30 cellular contexts compared by ENCODE assay signal in genomic region chr15:68289057-68289456, GRCh38. TPM values are rescaled to one million over a fixed set of nuclear protein-coding genes. Genes with fewer than 3 reads are reported as not detected.
DNase-seq lines count a peak whose midpoint lies in the region; ATAC-seq, FAIRE-seq and TF ChIP-seq lines count a peak whose summit lies in the region.
"Had no signal": no experiment of that assay in that cellular context is flagged by ENCODE, and none has a peak within 500 bp of the region (broad histone marks: within the 10 kb centered on the region; RNA-seq: fewer than 3 reads in every experiment).

No MANE protein-coding gene starts in this region.

- no peak for TF ChIP-seq CTCF in keratinocyte (optimal IDR thresholded peaks at IDR 0.05 in 1 of 3, IDR thresholded peaks at IDR 0.05 in 1 of 3, conservative IDR thresholded peaks at IDR 0.05 in 1 of 3; ENCODE audit: extremely low read depth in 1 of 3, insufficient read depth in 2 of 3, low read length in 3 of 3)
- TF ChIP-seq CTCF in adrenal gland (IDR thresholded peaks at IDR 0.05): no peak

- H3K4me1 ChIP-seq in keratinocyte (ENCODE audit: control insufficient read depth, extremely low read depth, insufficient read depth, low read length) (peaks cover 25% of the 10 kb centered on the region), adrenal gland (replicated peaks in 1 of 2) (peaks cover 0 to 60% of the 10 kb centered on the region in 2 donors)
- H3K4me1 ChIP-seq: neural progenitor cell had no signal

- H3K27ac ChIP-seq in keratinocyte (ENCODE audit: control insufficient read depth, insufficient read depth, low read length) (no peak overlapping the region), adrenal gland (no peak overlapping the region)
- H3K27ac ChIP-seq: A549, hepatocyte, neural progenitor cell, Peyer's patch, tibial artery had no signal

- WGBS in adrenal gland, 4 donors: 79 to 89% (median 84%) methylated on average over 2 of the region's 2 CpGs

- H3K4me1 Mint-ChIP-seq in activated T-cell treated with anti-CD3 and anti-CD28 coated beads, Interleukin-2, amount 50 U/mL, for 72 hours (ENCODE audit: low read depth): peaks cover 61% of the 10 kb centered on the region
- H3K4me1 Mint-ChIP-seq in activated naive CD8-positive, alpha-beta T cell (ENCODE audit: low read depth): peaks cover 85% of the 10 kb centered on the region
- H3K4me1 Mint-ChIP-seq in stimulated activated effector memory CD8-positive, alpha-beta T cell treated with anti-CD3 and anti-CD28 coated beads, Interleukin-12 subunit alpha, Interleukin-12 subunit beta, amount 100 ng/mL, for 72 hours: peaks cover 47% of the 10 kb centered on the region

- H3K9me3 ChIP-seq in keratinocyte (ENCODE audit: control insufficient read depth, low read depth, low read length): no peaks in the 10 kb centered on the region
- no peaks in the 10 kb centered on the region for H3K9me3 ChIP-seq in adrenal gland (replicated peaks in 1 of 3)
- H3K9me3 ChIP-seq: Peyer's patch, tibial artery had no signal

- intact Hi-C loops in adrenal gland (cut with DNase I): no loop called here

- FAIRE-seq in keratinocyte (lab: Jason Lieb, UNC): peak; percentile 39
- FAIRE-seq: A549, endometrium, frontal cortex had no signal

- TF ChIP-seq POLR2A in adrenal gland (IDR thresholded peaks at IDR 0.05): no peak

- peaks cover 10 to 26% of the 10 kb centered on the region in 2 donors for H3K36me3 Mint-ChIP-seq in activated T-cell treated with anti-CD3 and anti-CD28 coated beads, Interleukin-2, amount 50 U/mL, for 72 hours (ENCODE audit: insufficient read depth in 2 of 2)
- H3K36me3 Mint-ChIP-seq in activated naive CD8-positive, alpha-beta T cell: peaks cover 20% of the 10 kb centered on the region
- H3K36me3 Mint-ChIP-seq in stimulated activated effector memory CD8-positive, alpha-beta T cell treated with anti-CD3 and anti-CD28 coated beads, Interleukin-12 subunit alpha, Interleukin-12 subunit beta, amount 100 ng/mL, for 72 hours: peaks cover 72% of the 10 kb centered on the region

- no peaks in the 10 kb centered on the region for H3K27me3 ChIP-seq in keratinocyte (ENCODE audit: control insufficient read depth, extremely low read depth, insufficient read depth, low read length)
- H3K27me3 ChIP-seq in adrenal gland: no peaks in the 10 kb centered on the region
- H3K27me3 ChIP-seq: hepatocyte, neural progenitor cell, Peyer's patch, tibial artery had no signal

- peak overlapping the region; percentile 31 for H3K27ac Mint-ChIP-seq in activated T-cell treated with anti-CD3 and anti-CD28 coated beads, Interleukin-2, amount 50 U/mL, for 72 hours
- H3K27ac Mint-ChIP-seq in activated naive CD8-positive, alpha-beta T cell: peak overlapping the region; percentile 41
- peak overlapping the region; percentile 67 for H3K27ac Mint-ChIP-seq in stimulated activated effector memory CD8-positive, alpha-beta T cell treated with anti-CD3 and anti-CD28 coated beads, Interleukin-12 subunit alpha, Interleukin-12 subunit beta, amount 100 ng/mL, for 72 hours
- H3K27ac Mint-ChIP-seq: GM23338, neural progenitor cell, progenitor cell of endocrine pancreas had no signal

- peak overlapping the region; percentile 61 for H3K4me2 ChIP-seq in keratinocyte (ENCODE audit: control insufficient read depth, extremely low read depth, insufficient read depth, low read depth, low read length)
- H3K4me2 ChIP-seq: A549, GM23338, hepatocyte, neural progenitor cell had no signal

- no peak overlapping the region for H3K9ac ChIP-seq in keratinocyte (ENCODE audit: control insufficient read depth, extremely low read depth, insufficient read depth, low read length)
- H3K9ac ChIP-seq: neural progenitor cell had no signal

- H3K79me2 ChIP-seq in keratinocyte (ENCODE audit: control insufficient read depth, insufficient read depth, low read length): peaks cover 100% of the 10 kb centered on the region

- H3K36me3 ChIP-seq in keratinocyte (ENCODE audit: control insufficient read depth in 2 of 2, extremely low read depth in 1 of 2, insufficient read depth in 2 of 2, low read length in 2 of 2) (peaks cover 13 to 42% of the 10 kb centered on the region in 2 experiments), adrenal gland (replicated peaks in 1 of 2) (peaks cover 0 to 32% of the 10 kb centered on the region in 2 donors)

- no peak overlapping the region for H3K4me3 ChIP-seq in keratinocyte (ENCODE audit: control insufficient read depth in 2 of 3, extremely low read depth in 1 of 3, insufficient read depth in 2 of 3, low read depth in 1 of 3, low read length in 3 of 3)
- H3K4me3 ChIP-seq in adrenal gland: no peak overlapping the region
- H3K4me3 ChIP-seq: A549, GM23338, hepatocyte, neural progenitor cell, Peyer's patch, tibial artery had no signal

- H2AFZ ChIP-seq in keratinocyte (ENCODE audit: control insufficient read depth, low read length): no peak overlapping the region
- H2AFZ ChIP-seq: GM23338, hepatocyte, neural progenitor cell had no signal

- no peaks in the 10 kb centered on the region for H3K27me3 Mint-ChIP-seq in activated T-cell treated with anti-CD3 and anti-CD28 coated beads, Interleukin-2, amount 50 U/mL, for 72 hours (ENCODE audit: low read depth)
- no peaks in the 10 kb centered on the region for H3K27me3 Mint-ChIP-seq in activated naive CD8-positive, alpha-beta T cell
- H3K27me3 Mint-ChIP-seq: activated CD4-positive, alpha-beta T cell treated with anti-CD3 and anti-CD28 coated beads for 36 hours; activated naive CD4-positive, alpha-beta T cell treated with anti-CD3 and anti-CD28 coated beads, Interleukin-2, amount 50 U/mL, for 24 hours; CD4-positive, alpha-beta memory T cell; IgD-negative memory B cell; progenitor cell of endocrine pancreas had no signal

- DNase-seq in activated T-cell treated with anti-CD3 and anti-CD28 coated beads, Interleukin-2, amount 50 U/mL, for 72 hours: no peak
- no peak for DNase-seq in activated T-cell treated with anti-CD3 and anti-CD28 coated beads, Interleukin-2, amount 50 U/mL, for 1 hour
- DNase-seq in keratinocyte (ENCODE audit: low read depth, low spot score) (no peak), adrenal gland (no peak)
- DNase-seq in stimulated activated effector memory CD8-positive, alpha-beta T cell treated with anti-CD3 and anti-CD28 coated beads, Interleukin-12 subunit alpha, Interleukin-12 subunit beta, amount 100 ng/mL, for 72 hours (ENCODE audit: low spot score in 2 of 2): no peak
- no peak for DNase-seq in stimulated activated CD4-positive, alpha-beta T cell treated with anti-CD3 and anti-CD28 coated beads, Interleukin-15, amount 100 ng/mL, for 24 hours
- DNase-seq: activated CD4-positive, alpha-beta T cell treated with anti-CD3 and anti-CD28 coated beads for 36 hours; CD4-positive, alpha-beta memory T cell; DMS 273 treated with DMSO at 0.1 percent for 48 hours; NCI-H1048; NCI-H1694; NCI-H446; NCI-H748 treated with DMSO at 0.1 percent for 48 hours; Peyer's patch; SHP77 treated with DMSO at 0.1 percent for 48 hours; stimulated activated CD4-positive, alpha-beta T cell treated with anti-CD3 and anti-CD28 coated beads, Interleukin-12 subunit alpha, Interleukin-12 subunit beta, amount 100 ng/mL, for 4 hours; stimulated activated CD4-positive, alpha-beta T cell treated with anti-CD3 and anti-CD28 coated beads, Interleukin-4, amount 100 ng/mL, for 1 hour; tibial artery had no signal

- peaks cover 4% of the 10 kb centered on the region for H3K9me1 ChIP-seq in keratinocyte (ENCODE audit: control insufficient read depth, extremely low read depth, insufficient read depth, low read length)

- H4K20me1 ChIP-seq in keratinocyte (ENCODE audit: control insufficient read depth, extremely low read depth, insufficient read depth, low read length): peaks cover 34% of the 10 kb centered on the region

- no peak overlapping the region for H3K4me3 Mint-ChIP-seq in activated T-cell treated with anti-CD3 and anti-CD28 coated beads, Interleukin-2, amount 50 U/mL, for 72 hours
- no peak overlapping the region for H3K4me3 Mint-ChIP-seq in activated naive CD8-positive, alpha-beta T cell
- no peak overlapping the region for H3K4me3 Mint-ChIP-seq in stimulated activated effector memory CD8-positive, alpha-beta T cell treated with anti-CD3 and anti-CD28 coated beads, Interleukin-12 subunit alpha, Interleukin-12 subunit beta, amount 100 ng/mL, for 72 hours
- H3K4me3 Mint-ChIP-seq: activated CD4-positive, alpha-beta T cell treated with anti-CD3 and anti-CD28 coated beads for 36 hours; activated naive CD4-positive, alpha-beta T cell treated with anti-CD3 and anti-CD28 coated beads, Interleukin-2, amount 50 U/mL, for 24 hours; GM23338; IgD-negative memory B cell; neural progenitor cell had no signal

- dilution Hi-C loops in keratinocyte (cut with MboI; ENCODE audit: extremely low pct_ligation_motif_present, low sequenced_read_pairs): no loop called here

- H3K9me3 Mint-ChIP-seq in activated T-cell treated with anti-CD3 and anti-CD28 coated beads, Interleukin-2, amount 50 U/mL, for 72 hours: no peaks in the 10 kb centered on the region
- no peaks in the 10 kb centered on the region for H3K9me3 Mint-ChIP-seq in activated naive CD8-positive, alpha-beta T cell (ENCODE audit: low read depth)
- no peaks in the 10 kb centered on the region for H3K9me3 Mint-ChIP-seq in stimulated activated effector memory CD8-positive, alpha-beta T cell treated with anti-CD3 and anti-CD28 coated beads, Interleukin-12 subunit alpha, Interleukin-12 subunit beta, amount 100 ng/mL, for 72 hours
- H3K9me3 Mint-ChIP-seq: activated naive CD4-positive, alpha-beta T cell treated with anti-CD3 and anti-CD28 coated beads, Interleukin-2, amount 50 U/mL, for 24 hours; CD4-positive, alpha-beta memory T cell had no signal

- no peak for ATAC-seq in activated T-cell treated with anti-CD3 and anti-CD28 coated beads, Interleukin-2, amount 50 U/mL, for 72 hours (replicated peaks in 1 of 2)
- no peak for ATAC-seq in stimulated activated effector memory CD8-positive, alpha-beta T cell treated with anti-CD3 and anti-CD28 coated beads, Interleukin-12 subunit alpha, Interleukin-12 subunit beta, amount 100 ng/mL, for 72 hours
- ATAC-seq in HG03159 (IDR thresholded peaks at IDR 0.05; ENCODE audit: unreplicated experiment): no peak
- ATAC-seq: A549; activated CD4-positive, alpha-beta T cell treated with anti-CD3 and anti-CD28 coated beads for 36 hours; GM23338; sciatic nerve had no signal

RNA-seq across cellular contexts. Expression of gene FEM1B, which starts 11.5 kb away (rescaled TPM):
- 10 to 100 TPM; 51.3 to 54.6 TPM for total RNA-seq in activated T-cell treated with anti-CD3 and anti-CD28 coated beads, Interleukin-2, amount 50 U/mL, for 72 hours
- polyA plus RNA-seq in keratinocyte (52.5 to 153 TPM (median 92.6 TPM) in 3 replicates), adrenal gland (10 to 100 TPM in 1 of 3 donors, 1 to 10 TPM in 2; 7.0 to 35.7 (median 9.3) TPM)
- 36.9 TPM for polyA plus RNA-seq in keratinocyte (2011; ENCODE audit: low read depth)
- polyA plus RNA-seq in keratinocyte (2011; cell fraction: cytosol; rRNA removed): 32.6 and 67.4 TPM in 2 replicates
- polyA plus RNA-seq in keratinocyte (2011; cell fraction: nucleus; rRNA removed): 73.6 and 78.6 TPM in 2 replicates
- polyA plus RNA-seq in keratinocyte (2012; ENCODE audit: low replicate concordance): 29.3 and 55.3 TPM in 2 replicates
- 141 to 498 TPM (median 410 TPM) in 3 replicates for polyA minus RNA-seq in keratinocyte
- 115 TPM for polyA minus RNA-seq in keratinocyte (2011; cell fraction: cytosol; rRNA and poly(A)+ RNA removed)
- polyA minus RNA-seq in keratinocyte (2011; cell fraction: nucleus; rRNA and poly(A)+ RNA removed): 108 and 265 TPM in 2 replicates
- 10 to 100 TPM; 25.2 to 57.7 (median 43.8) TPM for total RNA-seq in adrenal gland

RNA-seq across cellular contexts. Expression of gene CLN6, which starts 59.5 kb away (rescaled TPM):
- total RNA-seq in activated T-cell treated with anti-CD3 and anti-CD28 coated beads, Interleukin-2, amount 50 U/mL, for 72 hours: 10 to 100 TPM; 31.6 to 40.7 TPM
- polyA plus RNA-seq in keratinocyte (26.7 to 36.3 TPM (median 33.0 TPM) in 3 replicates), adrenal gland (10 to 100 TPM; 22.8 to 33.0 (median 27.8) TPM)
- 2.1 TPM for polyA plus RNA-seq in keratinocyte (2011; ENCODE audit: low read depth)
- 24.3 and 28.5 TPM in 2 replicates for polyA plus RNA-seq in keratinocyte (2011; cell fraction: cytosol; rRNA removed)
- polyA plus RNA-seq in keratinocyte (2011; cell fraction: nucleus; rRNA removed): 32.5 and 39.6 TPM in 2 replicates
- polyA plus RNA-seq in keratinocyte (2012; ENCODE audit: low replicate concordance): 9.9 and 25.7 TPM in 2 replicates
- polyA minus RNA-seq in keratinocyte: 71.0 to 78.4 TPM (median 78.2 TPM) in 3 replicates
- polyA minus RNA-seq in keratinocyte (2011; cell fraction: cytosol; rRNA and poly(A)+ RNA removed): 29.2 TPM
- polyA minus RNA-seq in keratinocyte (2011; cell fraction: nucleus; rRNA and poly(A)+ RNA removed): 20.3 and 20.9 TPM in 2 replicates
- total RNA-seq in adrenal gland: 10 to 100 TPM; 15.3 to 36.6 (median 25.8) TPM
